Comparison of ENCODE assay signal across 8 cellular contexts in the genomic region with DNA sequence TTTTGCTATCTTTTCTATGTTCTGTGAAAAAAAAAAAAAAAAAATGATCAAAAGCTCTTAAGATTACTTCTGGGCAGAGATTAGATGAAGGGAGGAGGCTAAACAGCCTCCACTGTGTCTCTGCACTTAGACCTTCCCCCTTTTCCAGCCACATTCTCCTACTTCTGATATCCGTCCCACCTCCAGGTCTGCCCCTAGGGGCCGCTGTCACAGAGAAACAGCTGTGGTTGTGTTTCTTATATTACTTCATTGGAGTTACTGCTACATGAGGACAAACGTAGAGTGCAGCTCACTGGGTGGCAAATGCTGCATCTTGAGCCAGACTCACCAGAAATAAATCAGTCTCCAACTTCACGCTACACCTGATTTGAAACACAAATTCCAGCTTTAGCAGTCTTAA.
DNase-seq lines count a peak whose midpoint lies in the region; ATAC-seq and TF ChIP-seq lines count a peak whose summit lies in the region.

No MANE protein-coding gene starts in this region.

- no peaks in the 10 kb centered on the region for H3K79me2 ChIP-seq in trophoblast cell (ENCODE audit: control insufficient read depth, insufficient read depth, low read length, poor library complexity)

- intact Hi-C loops in A673 (cut with micrococcal nuclease; ENCODE audit: unreplicated experiment), result no loop called here

- H3K4me2 ChIP-seq in trophoblast cell (ENCODE audit: low read length), result no peak overlapping the region

- H3K27ac ChIP-seq in A673 (ENCODE audit: low read depth, low read length, poor library complexity, severe bottlenecking) (no peak overlapping the region), cingulate gyrus (ENCODE audit: low read depth, low read length) (peak overlapping the region; percentile 98), trophoblast cell (ENCODE audit: low read depth, low read length) (no peak overlapping the region), tibial nerve (no peak overlapping the region)

- no peaks in the 10 kb centered on the region for H3K4me1 ChIP-seq in A673 (ENCODE audit: insufficient read depth, low read length, poor library complexity, severe bottlenecking)
- no peaks in the 10 kb centered on the region for H3K4me1 ChIP-seq in trophoblast cell (ENCODE audit: control insufficient read depth in 1 of 2, insufficient read depth in 2 of 2, low read length in 2 of 2)
- H3K4me1 ChIP-seq in tibial nerve, result peaks cover 0 to 10% (median 0%) of the 10 kb centered on the region in 4 donors

- CTCF ChIA-PET in A673 (lab: Charles Lee), result interaction anchor here (0.6 kb wide), 1 partner anchor 454 kb away, joined by 3 read pairs; no protein-coding TSS in a partner anchor

- H4K8ac ChIP-seq in trophoblast cell (ENCODE audit: low read depth, low read length), result no peak overlapping the region

- no peak for TF ChIP-seq POLR2A in tibial nerve (IDR thresholded peaks at IDR 0.05)

- no peak overlapping the region for H2BK5ac ChIP-seq in trophoblast cell (ENCODE audit: low read depth, low read length, poor library complexity)

- no CpG with 5 or more reads among the region's 4 CpGs for WGBS in trophoblast cell (ENCODE audit: extremely low coverage, insufficient coverage, insufficient read length)
- WGBS in tibial nerve, 2 donors, result 67 to 70% methylated on average over 4 of the region's 4 CpGs

- H3K14ac ChIP-seq in trophoblast cell (ENCODE audit: low read length), result no peak overlapping the region

- H3K36me3 ChIP-seq in A673 (ENCODE audit: insufficient read depth, low read length, poor library complexity, severe bottlenecking) (no peaks in the 10 kb centered on the region), trophoblast cell (ENCODE audit: control insufficient read depth in 1 of 2, insufficient read depth in 2 of 2, low read length in 2 of 2) (no peaks in the 10 kb centered on the region), tibial nerve (no peaks in the 10 kb centered on the region)

- H3K27me3 ChIP-seq in A673 (replicated peaks; ENCODE audit: insufficient read depth, low read depth, low read length, poor library complexity) (no peaks in the 10 kb centered on the region), trophoblast cell (ENCODE audit: insufficient read depth, low read length) (no peaks in the 10 kb centered on the region), tibial nerve (no peaks in the 10 kb centered on the region)

- no peak overlapping the region for H4K12ac ChIP-seq in trophoblast cell (ENCODE audit: low read depth, low read length)

- H3K4me3 ChIP-seq in A673 (ENCODE audit: low read depth, low read length, poor library complexity, severe bottlenecking) (no peak overlapping the region), GM12865 (ENCODE audit: low read depth, low read length) (no peak overlapping the region), trophoblast cell (ENCODE audit: low read depth, low read length) (no peak overlapping the region), tibial nerve (no peak overlapping the region)

- BruUV-seq in A673 (replicated peaks; lab: Mats Ljungman, UMichigan), result no TSS peak

- H4K91ac ChIP-seq in trophoblast cell (ENCODE audit: low read depth, low read length), result no peak overlapping the region

- no peak overlapping the region for H3K4ac ChIP-seq in trophoblast cell (ENCODE audit: low read depth, low read length)

- no peak overlapping the region for H3K23ac ChIP-seq in trophoblast cell (ENCODE audit: low read length)

- DNase-seq in A673 (ENCODE audit: low spot score), result peak; percentile 74
- peak; percentile 32 for DNase-seq in GM12865 (ENCODE audit: low read depth)
- peak; percentile 20 for DNase-seq in NOMO-1 treated with DMSO at 0.1 percent for 48 hours (lab: John Stamatoyannopoulos, UW; ENCODE audit: unreplicated experiment)
- peak; percentile 33 to 68 for DNase-seq in trophoblast cell
- DNase-seq in HK-2 (ENCODE audit: unreplicated experiment), result no peak
- DNase-seq in tibial nerve (ENCODE audit: low spot score in 2 of 2), result no peak

- no peak overlapping the region for H2AFZ ChIP-seq in trophoblast cell (ENCODE audit: insufficient read depth, low read length, poor library complexity)

- POLR2A ChIA-PET in A673 (lab: Charles Lee; ENCODE audit: low non-redundant PET), result no interaction called here

- peak; percentile 87 for ATAC-seq in HG02798 (IDR thresholded peaks at IDR 0.05; ENCODE audit: poor library complexity, unreplicated experiment)

- TF ChIP-seq CTCF in A673 (conservative IDR thresholded peaks at IDR 0.05; ENCODE audit: low read depth, low read length), result peak; percentile 87
- TF ChIP-seq CTCF in GM12865 (IDR thresholded peaks at IDR 0.05; ENCODE audit: insufficient read depth, low read depth, low read length, missing control alignments), result peak; percentile 56
- TF ChIP-seq CTCF in tibial nerve (IDR thresholded peaks at IDR 0.05), result peak in 1 of 5 experiments; percentile 14

- H2BK120ac ChIP-seq in trophoblast cell (ENCODE audit: insufficient read depth, low read length, poor library complexity), result no peak overlapping the region

- H3K9ac ChIP-seq in trophoblast cell (ENCODE audit: low read length), result no peak overlapping the region

- H3K79me1 ChIP-seq in trophoblast cell (ENCODE audit: low read length), result no peaks in the 10 kb centered on the region

- H3K9me3 ChIP-seq in A673 (ENCODE audit: low read depth, low read length, poor library complexity, severe bottlenecking) (no peaks in the 10 kb centered on the region), trophoblast cell (ENCODE audit: insufficient read depth, low read depth, low read length) (no peaks in the 10 kb centered on the region), tibial nerve (no peaks in the 10 kb centered on the region)

- H3K18ac ChIP-seq in trophoblast cell (ENCODE audit: low read length), result no peak overlapping the region

- no peak overlapping the region for H2AK5ac ChIP-seq in trophoblast cell (ENCODE audit: low read length)

- TF ChIP-seq EP300 in tibial nerve (IDR thresholded peaks at IDR 0.05), result no peak

- H2BK12ac ChIP-seq in trophoblast cell (ENCODE audit: low read length), result no peak overlapping the region

Comparison
In these comparisons a context has a peak if more than half of its experiments do, and no peak if none do; other contexts are left out.
1. DNase-seq: peak in A673 (single experiment), GM12865 (single experiment), NOMO-1 treated with DMSO at 0.1 percent for 48 hours (single experiment) and trophoblast cell (2 of 2); none in HK-2 (single experiment) and tibial nerve (0 of 2).